1 cellular context compared by ENCODE assay signal in the genomic region with DNA sequence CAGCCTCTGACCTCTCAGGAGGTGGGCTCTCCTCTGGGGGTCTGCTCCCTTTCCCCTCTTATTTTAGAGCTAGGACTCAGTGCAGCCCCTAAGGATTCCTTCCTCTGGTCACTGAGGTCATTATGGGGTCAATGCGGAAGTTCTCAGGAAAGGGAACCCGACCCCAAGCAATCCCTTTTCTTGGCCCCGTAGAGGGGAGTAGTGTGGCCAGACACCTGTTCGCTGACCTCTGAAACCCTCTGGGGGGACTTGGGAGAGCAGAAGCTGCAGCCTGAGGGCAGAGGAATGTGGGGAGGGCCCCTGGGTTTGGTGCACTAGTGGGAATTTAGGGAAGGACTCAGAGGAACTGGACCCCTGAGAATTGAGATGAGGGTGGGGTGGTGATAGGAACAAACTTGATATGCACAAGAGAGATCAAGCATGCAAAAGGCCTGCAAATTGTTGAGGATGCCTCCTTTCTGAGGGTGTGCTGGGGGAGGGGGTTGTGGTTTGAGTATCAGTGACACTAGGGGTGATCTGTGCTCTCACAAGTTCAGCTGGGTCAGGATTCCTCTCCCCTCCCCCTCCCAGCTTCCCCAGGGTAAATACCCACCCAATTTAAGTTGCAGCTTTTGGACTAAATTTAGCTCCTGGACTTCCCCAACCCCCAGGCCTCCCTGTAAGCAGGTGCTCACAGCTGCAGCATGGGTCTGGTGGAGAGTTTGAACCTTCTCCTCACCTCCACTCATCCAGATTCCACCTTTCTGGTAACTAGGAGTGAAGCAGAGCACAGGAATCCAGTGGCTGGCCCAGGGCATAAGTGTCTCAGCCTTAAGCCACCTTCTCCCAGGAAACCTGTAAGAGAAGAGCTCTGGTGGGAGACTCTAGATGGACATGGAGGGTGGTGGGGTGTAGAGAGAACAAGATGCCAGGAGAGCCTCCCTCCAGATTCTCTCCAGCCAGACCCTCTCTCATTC.
TF ChIP-seq lines count a peak whose summit lies in the region.

No MANE protein-coding gene starts in this region.

TF ChIP-seq in HepG2, 621 proteins besides CTCF, POLR2A, EP300 and RAD21 (continued from another document and continues in another):
- TF ChIP-seq SRF (IDR thresholded peaks at IDR 0.05; ENCODE audit: low read depth, low read length) (no peak), NR2F6 (IDR thresholded peaks at IDR 0.05) (peak; percentile 21; the same call in 1 of the 2 replicates), NR2F6 (CRISPR knock-in tag; IDR thresholded peaks at IDR 0.05) (peak; percentile 30), TFDP1 (CRISPR knock-in tag; IDR thresholded peaks at IDR 0.05; ENCODE audit: borderline replicate concordance) (no peak), ZNF737 (CRISPR knock-in tag; IDR thresholded peaks at IDR 0.05; ENCODE audit: borderline replicate concordance) (0 out of 2 replicates have a peak, but pooled peaks have one; percentile 4), RCOR2 (CRISPR knock-in tag; IDR thresholded peaks at IDR 0.05) (no peak), ZBTB21 (CRISPR knock-in tag; IDR thresholded peaks at IDR 0.05) (no peak), NR2C2 (CRISPR knock-in tag; IDR thresholded peaks at IDR 0.05; ENCODE audit: borderline replicate concordance) (peak; percentile 95), SOX6 (IDR thresholded peaks at IDR 0.05) (no peak), SOX6 (CRISPR knock-in tag; IDR thresholded peaks at IDR 0.05) (no peak), ZNF605 (CRISPR knock-in tag; IDR thresholded peaks at IDR 0.05) (peak; percentile 33), GTF3A (CRISPR knock-in tag; conservative IDR thresholded peaks at IDR 0.05) (no peak), NFE2 (CRISPR knock-in tag; IDR thresholded peaks at IDR 0.05) (no peak), ZNF615 (CRISPR knock-in tag; IDR thresholded peaks at IDR 0.05; ENCODE audit: borderline replicate concordance) (no peak), ZNF335 (CRISPR knock-in tag; IDR thresholded peaks at IDR 0.05) (peak; percentile 14; the same call in 1 of the 2 replicates), TEAD3 (CRISPR knock-in tag; optimal IDR thresholded peaks at IDR 0.05; ENCODE audit: borderline replicate concordance) (peak; percentile 2), NR2F2 (IDR thresholded peaks at IDR 0.05; ENCODE audit: borderline replicate concordance, low read depth) (peak; percentile 62; the same call in 1 of the 2 replicates), RBFOX2 (IDR thresholded peaks at IDR 0.05; ENCODE audit: low read depth, low read length) (no peak), SIX4 (CRISPR knock-in tag; IDR thresholded peaks at IDR 0.05) (0 out of 2 replicates have a peak, but pooled peaks have one; percentile 2), CC2D1A (CRISPR knock-in tag; IDR thresholded peaks at IDR 0.05) (no peak), ZMYM2 (CRISPR knock-in tag; IDR thresholded peaks at IDR 0.05) (no peak), ZMAT3 (CRISPR knock-in tag; conservative IDR thresholded peaks at IDR 0.05) (no peak), PLSCR1 (CRISPR knock-in tag; IDR thresholded peaks at IDR 0.05; ENCODE audit: borderline replicate concordance) (no peak), ZNF7 (CRISPR knock-in tag; IDR thresholded peaks at IDR 0.05) (no peak), ZNF547 (CRISPR knock-in tag; IDR thresholded peaks at IDR 0.05) (no peak), ZNF781 (CRISPR knock-in tag; IDR thresholded peaks at IDR 0.05; ENCODE audit: borderline replicate concordance, not compliant biosample characterization) (no peak), ZNF160 (CRISPR knock-in tag; IDR thresholded peaks at IDR 0.05) (no peak), ATF7-NPFF (CRISPR knock-in tag; IDR thresholded peaks at IDR 0.05; ENCODE audit: low read depth) (no peak), NR1H2 (CRISPR knock-in tag; IDR thresholded peaks at IDR 0.05; ENCODE audit: borderline replicate concordance, low read depth) (no peak), ZNF713 (CRISPR knock-in tag; IDR thresholded peaks at IDR 0.05) (no peak), YEATS4 (CRISPR knock-in tag; IDR thresholded peaks at IDR 0.05; ENCODE audit: borderline replicate concordance) (peak; percentile 21; the same call in 1 of the 2 replicates), MED13 (CRISPR knock-in tag; IDR thresholded peaks at IDR 0.05) (0 out of 2 replicates have a peak, but pooled peaks have one; percentile 15), ZFP36 (IDR thresholded peaks at IDR 0.05; ENCODE audit: borderline replicate concordance, low read depth, low read length, partially characterized antibody) (no peak), ZBTB4 (CRISPR knock-in tag; IDR thresholded peaks at IDR 0.05; ENCODE audit: borderline replicate concordance) (no peak), FOXC1 (CRISPR knock-in tag; IDR thresholded peaks at IDR 0.05; ENCODE audit: borderline replicate concordance) (no peak), ELF4 (CRISPR knock-in tag; IDR thresholded peaks at IDR 0.05; ENCODE audit: borderline replicate concordance) (peak; percentile 79; the same call in 1 of the 2 replicates), GTF2F1 (IDR thresholded peaks at IDR 0.05; ENCODE audit: low read length) (no peak), RBM39 (IDR thresholded peaks at IDR 0.05; ENCODE audit: low read depth, low read length, poor library complexity, severe bottlenecking) (no peak), GABPB1 (CRISPR knock-in tag; IDR thresholded peaks at IDR 0.05) (peak; percentile 31; the same call in 1 of the 2 replicates), ZFP82 (CRISPR knock-in tag; IDR thresholded peaks at IDR 0.05; ENCODE audit: borderline replicate concordance) (no peak), ZNF724P (CRISPR knock-in tag; IDR thresholded peaks at IDR 0.05; ENCODE audit: borderline replicate concordance) (no peak), ZNF256 (CRISPR knock-in tag; conservative IDR thresholded peaks at IDR 0.05) (no peak), FOXK1 (CRISPR knock-in tag; IDR thresholded peaks at IDR 0.05; ENCODE audit: borderline replicate concordance, low read depth) (no peak), NPAS2 (CRISPR knock-in tag; IDR thresholded peaks at IDR 0.05; ENCODE audit: borderline replicate concordance) (no peak), DNMT3B (CRISPR knock-in tag; conservative IDR thresholded peaks at IDR 0.05) (0 out of 2 replicates have a peak, but pooled peaks have one; percentile 47)
- TF ChIP-seq, protein P1, sequence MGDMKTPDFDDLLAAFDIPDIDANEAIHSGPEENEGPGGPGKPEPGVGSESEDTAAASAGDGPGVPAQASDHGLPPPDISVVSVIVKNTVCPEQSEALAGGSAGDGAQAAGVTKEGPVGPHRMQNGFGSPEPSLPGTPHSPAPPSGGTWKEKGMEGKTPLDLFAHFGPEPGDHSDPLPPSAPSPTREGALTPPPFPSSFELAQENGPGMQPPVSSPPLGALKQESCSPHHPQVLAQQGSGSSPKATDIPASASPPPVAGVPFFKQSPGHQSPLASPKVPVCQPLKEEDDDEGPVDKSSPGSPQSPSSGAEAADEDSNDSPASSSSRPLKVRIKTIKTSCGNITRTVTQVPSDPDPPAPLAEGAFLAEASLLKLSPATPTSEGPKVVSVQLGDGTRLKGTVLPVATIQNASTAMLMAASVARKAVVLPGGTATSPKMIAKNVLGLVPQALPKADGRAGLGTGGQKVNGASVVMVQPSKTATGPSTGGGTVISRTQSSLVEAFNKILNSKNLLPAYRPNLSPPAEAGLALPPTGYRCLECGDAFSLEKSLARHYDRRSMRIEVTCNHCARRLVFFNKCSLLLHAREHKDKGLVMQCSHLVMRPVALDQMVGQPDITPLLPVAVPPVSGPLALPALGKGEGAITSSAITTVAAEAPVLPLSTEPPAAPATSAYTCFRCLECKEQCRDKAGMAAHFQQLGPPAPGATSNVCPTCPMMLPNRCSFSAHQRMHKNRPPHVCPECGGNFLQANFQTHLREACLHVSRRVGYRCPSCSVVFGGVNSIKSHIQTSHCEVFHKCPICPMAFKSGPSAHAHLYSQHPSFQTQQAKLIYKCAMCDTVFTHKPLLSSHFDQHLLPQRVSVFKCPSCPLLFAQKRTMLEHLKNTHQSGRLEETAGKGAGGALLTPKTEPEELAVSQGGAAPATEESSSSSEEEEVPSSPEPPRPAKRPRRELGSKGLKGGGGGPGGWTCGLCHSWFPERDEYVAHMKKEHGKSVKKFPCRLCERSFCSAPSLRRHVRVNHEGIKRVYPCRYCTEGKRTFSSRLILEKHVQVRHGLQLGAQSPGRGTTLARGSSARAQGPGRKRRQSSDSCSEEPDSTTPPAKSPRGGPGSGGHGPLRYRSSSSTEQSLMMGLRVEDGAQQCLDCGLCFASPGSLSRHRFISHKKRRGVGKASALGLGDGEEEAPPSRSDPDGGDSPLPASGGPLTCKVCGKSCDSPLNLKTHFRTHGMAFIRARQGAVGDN (CRISPR knock-in tag; IDR thresholded peaks at IDR 0.05) = no peak; the same call in 1 of the 2 replicates
- TF ChIP-seq, protein P2, sequence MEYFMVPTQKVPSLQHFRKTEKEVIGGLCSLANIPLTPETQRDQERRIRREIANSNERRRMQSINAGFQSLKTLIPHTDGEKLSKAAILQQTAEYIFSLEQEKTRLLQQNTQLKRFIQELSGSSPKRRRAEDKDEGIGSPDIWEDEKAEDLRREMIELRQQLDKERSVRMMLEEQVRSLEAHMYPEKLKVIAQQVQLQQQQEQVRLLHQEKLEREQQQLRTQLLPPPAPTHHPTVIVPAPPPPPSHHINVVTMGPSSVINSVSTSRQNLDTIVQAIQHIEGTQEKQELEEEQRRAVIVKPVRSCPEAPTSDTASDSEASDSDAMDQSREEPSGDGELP (IDR thresholded peaks at IDR 0.05; ENCODE audit: borderline replicate concordance, low read depth) = peak; percentile 70; the same call in 1 of the 2 replicates
- TF ChIP-seq, protein P3, sequence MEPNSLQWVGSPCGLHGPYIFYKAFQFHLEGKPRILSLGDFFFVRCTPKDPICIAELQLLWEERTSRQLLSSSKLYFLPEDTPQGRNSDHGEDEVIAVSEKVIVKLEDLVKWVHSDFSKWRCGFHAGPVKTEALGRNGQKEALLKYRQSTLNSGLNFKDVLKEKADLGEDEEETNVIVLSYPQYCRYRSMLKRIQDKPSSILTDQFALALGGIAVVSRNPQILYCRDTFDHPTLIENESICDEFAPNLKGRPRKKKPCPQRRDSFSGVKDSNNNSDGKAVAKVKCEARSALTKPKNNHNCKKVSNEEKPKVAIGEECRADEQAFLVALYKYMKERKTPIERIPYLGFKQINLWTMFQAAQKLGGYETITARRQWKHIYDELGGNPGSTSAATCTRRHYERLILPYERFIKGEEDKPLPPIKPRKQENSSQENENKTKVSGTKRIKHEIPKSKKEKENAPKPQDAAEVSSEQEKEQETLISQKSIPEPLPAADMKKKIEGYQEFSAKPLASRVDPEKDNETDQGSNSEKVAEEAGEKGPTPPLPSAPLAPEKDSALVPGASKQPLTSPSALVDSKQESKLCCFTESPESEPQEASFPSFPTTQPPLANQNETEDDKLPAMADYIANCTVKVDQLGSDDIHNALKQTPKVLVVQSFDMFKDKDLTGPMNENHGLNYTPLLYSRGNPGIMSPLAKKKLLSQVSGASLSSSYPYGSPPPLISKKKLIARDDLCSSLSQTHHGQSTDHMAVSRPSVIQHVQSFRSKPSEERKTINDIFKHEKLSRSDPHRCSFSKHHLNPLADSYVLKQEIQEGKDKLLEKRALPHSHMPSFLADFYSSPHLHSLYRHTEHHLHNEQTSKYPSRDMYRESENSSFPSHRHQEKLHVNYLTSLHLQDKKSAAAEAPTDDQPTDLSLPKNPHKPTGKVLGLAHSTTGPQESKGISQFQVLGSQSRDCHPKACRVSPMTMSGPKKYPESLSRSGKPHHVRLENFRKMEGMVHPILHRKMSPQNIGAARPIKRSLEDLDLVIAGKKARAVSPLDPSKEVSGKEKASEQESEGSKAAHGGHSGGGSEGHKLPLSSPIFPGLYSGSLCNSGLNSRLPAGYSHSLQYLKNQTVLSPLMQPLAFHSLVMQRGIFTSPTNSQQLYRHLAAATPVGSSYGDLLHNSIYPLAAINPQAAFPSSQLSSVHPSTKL (CRISPR knock-in tag; IDR thresholded peaks at IDR 0.05) = no peak
- TF ChIP-seq, protein P4, sequence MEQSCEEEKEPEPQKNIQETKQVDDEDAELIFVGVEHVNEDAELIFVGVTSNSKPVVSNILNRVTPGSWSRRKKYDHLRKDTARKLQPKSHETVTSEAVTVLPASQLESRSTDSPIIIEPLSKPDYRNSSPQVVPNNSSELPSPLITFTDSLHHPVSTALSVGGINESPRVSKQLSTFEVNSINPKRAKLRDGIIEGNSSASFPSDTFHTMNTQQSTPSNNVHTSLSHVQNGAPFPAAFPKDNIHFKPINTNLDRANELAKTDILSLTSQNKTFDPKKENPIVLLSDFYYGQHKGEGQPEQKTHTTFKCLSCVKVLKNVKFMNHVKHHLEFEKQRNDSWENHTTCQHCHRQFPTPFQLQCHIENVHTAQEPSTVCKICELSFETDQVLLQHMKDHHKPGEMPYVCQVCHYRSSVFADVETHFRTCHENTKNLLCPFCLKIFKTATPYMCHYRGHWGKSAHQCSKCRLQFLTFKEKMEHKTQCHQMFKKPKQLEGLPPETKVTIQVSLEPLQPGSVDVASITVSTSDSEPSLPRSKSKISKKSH (CRISPR knock-in tag; IDR thresholded peaks at IDR 0.05; ENCODE audit: borderline replicate concordance) = no peak
